In the genomic region with DNA sequence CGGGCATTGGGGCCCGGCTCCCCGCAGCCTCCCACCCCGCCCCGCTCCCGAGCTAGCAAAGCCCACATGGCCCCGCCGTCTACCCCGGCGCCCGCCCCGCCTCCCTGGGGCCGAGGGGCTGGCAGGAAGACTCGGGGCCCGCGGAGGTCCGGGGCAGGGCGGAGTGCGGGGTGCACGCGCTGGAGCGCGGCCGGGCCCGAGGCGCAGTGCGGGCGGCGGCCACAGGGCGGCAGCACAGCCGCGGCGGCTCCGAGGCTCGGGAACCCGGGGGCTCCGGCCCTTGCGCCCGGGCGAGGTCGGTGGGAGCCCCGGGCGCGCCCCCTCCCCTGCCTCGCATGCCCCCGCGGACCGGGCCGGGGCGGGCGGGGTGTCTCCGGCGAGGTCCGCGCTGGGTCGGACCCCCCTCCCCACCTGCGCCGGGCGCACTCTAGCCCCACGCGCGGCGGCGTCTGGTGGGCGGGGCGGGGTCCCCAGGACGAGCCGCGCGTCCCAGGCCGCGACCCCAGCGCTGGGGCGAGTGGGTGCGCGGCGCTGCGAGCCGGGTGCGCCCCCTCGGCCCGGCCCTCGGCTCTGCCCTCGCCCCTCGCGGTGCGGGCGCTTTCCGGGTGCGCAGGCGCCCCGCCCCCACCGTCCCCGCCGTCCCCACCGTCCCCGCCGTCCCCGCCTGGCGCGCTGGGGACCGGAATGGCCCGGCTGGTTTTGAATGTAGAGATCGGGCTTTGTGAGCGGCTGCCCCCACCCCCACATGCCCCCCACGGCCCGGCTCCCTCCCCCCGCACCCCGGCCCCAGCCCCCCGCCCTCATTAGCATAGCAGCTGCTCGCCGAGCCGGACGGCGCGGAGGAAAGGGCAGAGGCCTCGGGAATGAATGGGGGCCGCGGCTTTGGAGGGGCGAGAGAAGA, we compare ENCODE assay signal across 8 cellular contexts. TPM values are rescaled to one million over a fixed set of nuclear protein-coding genes. Genes with fewer than 3 reads are reported as not detected.
DNase-seq lines count a peak whose midpoint lies in the region; ATAC-seq, FAIRE-seq and TF ChIP-seq lines count a peak whose summit lies in the region.

No MANE protein-coding gene starts in this region.

- no peaks in the 10 kb centered on the region for H4K20me1 ChIP-seq in keratinocyte (ENCODE audit: control insufficient read depth, extremely low read depth, insufficient read depth, low read length)

- H3K9me3 Mint-ChIP-seq in stimulated activated effector memory CD8-positive, alpha-beta T cell treated with anti-CD3 and anti-CD28 coated beads, Interleukin-12 subunit alpha, Interleukin-12 subunit beta, amount 100 ng/mL, for 72 hours: no peaks in the 10 kb centered on the region

- H3K36me3 Mint-ChIP-seq in stimulated activated effector memory CD8-positive, alpha-beta T cell treated with anti-CD3 and anti-CD28 coated beads, Interleukin-12 subunit alpha, Interleukin-12 subunit beta, amount 100 ng/mL, for 72 hours: no peaks in the 10 kb centered on the region

- H3K9ac ChIP-seq in keratinocyte (ENCODE audit: control insufficient read depth, extremely low read depth, insufficient read depth, low read length): no peak overlapping the region

- H3K4me3 Mint-ChIP-seq in stimulated activated effector memory CD8-positive, alpha-beta T cell treated with anti-CD3 and anti-CD28 coated beads, Interleukin-12 subunit alpha, Interleukin-12 subunit beta, amount 100 ng/mL, for 72 hours: no peak overlapping the region

- intact Hi-C loops in body of pancreas (cut with DNase I): no loop called here

- peak; percentile 56 for ATAC-seq in RWPE2 (ENCODE audit: low read depth)
- ATAC-seq in body of pancreas: peak; percentile 41
- peak; percentile 85 for ATAC-seq in stimulated activated effector memory CD8-positive, alpha-beta T cell treated with anti-CD3 and anti-CD28 coated beads, Interleukin-12 subunit alpha, Interleukin-12 subunit beta, amount 100 ng/mL, for 72 hours
- ATAC-seq in HG02610 (IDR thresholded peaks at IDR 0.05; ENCODE audit: unreplicated experiment): no peak

- peak overlapping the region; percentile 56 for H3K4me2 ChIP-seq in keratinocyte (ENCODE audit: control insufficient read depth, extremely low read depth, insufficient read depth, low read depth, low read length)

- H3K79me2 ChIP-seq in keratinocyte (ENCODE audit: control insufficient read depth, insufficient read depth, low read length): no peaks in the 10 kb centered on the region

- TF ChIP-seq CTCF in BE2C (IDR thresholded peaks at IDR 0.05; ENCODE audit: low read depth, low read length) (peak; percentile 21; the same call in 1 of the 2 replicates), GM20000 (IDR thresholded peaks at IDR 0.05; ENCODE audit: extremely low read depth, missing control alignments) (peak; percentile 94), RWPE2 (IDR thresholded peaks at IDR 0.05; ENCODE audit: poor library complexity, severe bottlenecking) (peak; percentile 89), body of pancreas (IDR thresholded peaks at IDR 0.05) (peak in 4 of 7 experiments; percentile 85 to 90 (median 86)), keratinocyte (optimal IDR thresholded peaks at IDR 0.05 in 1 of 3, IDR thresholded peaks at IDR 0.05 in 1 of 3, conservative IDR thresholded peaks at IDR 0.05 in 1 of 3; ENCODE audit: extremely low read depth in 1 of 3, insufficient read depth in 2 of 3, low read length in 3 of 3) (peak in 2 of 3 experiments; percentile 39 to 77)

- dilution Hi-C loops in keratinocyte (cut with MboI; ENCODE audit: extremely low pct_ligation_motif_present, low sequenced_read_pairs): no loop called here

- no peaks in the 10 kb centered on the region for H3K9me1 ChIP-seq in keratinocyte (ENCODE audit: control insufficient read depth, extremely low read depth, insufficient read depth, low read length)

- peaks cover 6% of the 10 kb centered on the region; the same call in 1 of the 2 replicates for H3K27me3 ChIP-seq in BE2C
- peaks cover 4% of the 10 kb centered on the region for H3K27me3 ChIP-seq in RWPE2 (ENCODE audit: insufficient read depth, poor library complexity, severe bottlenecking)
- no peaks in the 10 kb centered on the region for H3K27me3 ChIP-seq in body of pancreas
- peaks cover 25% of the 10 kb centered on the region for H3K27me3 ChIP-seq in keratinocyte (ENCODE audit: control insufficient read depth, extremely low read depth, insufficient read depth, low read length)

- H3K4me1 Mint-ChIP-seq in stimulated activated effector memory CD8-positive, alpha-beta T cell treated with anti-CD3 and anti-CD28 coated beads, Interleukin-12 subunit alpha, Interleukin-12 subunit beta, amount 100 ng/mL, for 72 hours: peaks cover 8% of the 10 kb centered on the region

- H3K27ac Mint-ChIP-seq in stimulated activated effector memory CD8-positive, alpha-beta T cell treated with anti-CD3 and anti-CD28 coated beads, Interleukin-12 subunit alpha, Interleukin-12 subunit beta, amount 100 ng/mL, for 72 hours: no peak overlapping the region

- H3K36me3 ChIP-seq in BE2C (no peaks in the 10 kb centered on the region), RWPE2 (ENCODE audit: low read depth) (no peaks in the 10 kb centered on the region), body of pancreas (replicated peaks in 1 of 2; ENCODE audit: insufficient read depth in 1 of 2, low read depth in 2 of 2) (no peaks in the 10 kb centered on the region), keratinocyte (ENCODE audit: control insufficient read depth in 2 of 2, extremely low read depth in 1 of 2, insufficient read depth in 2 of 2, low read length in 2 of 2) (no peaks in the 10 kb centered on the region)

- H3K4me3 ChIP-seq in BE2C (ENCODE audit: low read depth, low read length) (no peak overlapping the region), RWPE2 (ENCODE audit: severe bottlenecking) (peak overlapping the region; percentile 52), body of pancreas (no peak overlapping the region), keratinocyte (ENCODE audit: control insufficient read depth in 2 of 3, extremely low read depth in 1 of 3, insufficient read depth in 2 of 3, low read depth in 1 of 3, low read length in 3 of 3) (no peak overlapping the region)

- DNase-seq in BE2C: peak; percentile 67
- peak; percentile 95 for DNase-seq in GM20000 (ENCODE audit: low spot score)
- DNase-seq in RWPE2 (ENCODE audit: low spot score): no peak
- DNase-seq in body of pancreas: peak in 3 of 4 donors; percentile 46 to 60 (median 57)
- no peak for DNase-seq in keratinocyte (ENCODE audit: low read depth, low spot score)
- DNase-seq in stimulated activated effector memory CD8-positive, alpha-beta T cell treated with anti-CD3 and anti-CD28 coated beads, Interleukin-12 subunit alpha, Interleukin-12 subunit beta, amount 100 ng/mL, for 72 hours (ENCODE audit: low spot score in 2 of 2): peak; percentile 64 to 77
- no peak for DNase-seq in SK-N-DZ (ENCODE audit: low spot score)

- H3K4me1 ChIP-seq in BE2C: peaks cover 10% of the 10 kb centered on the region
- peaks cover 7% of the 10 kb centered on the region for H3K4me1 ChIP-seq in RWPE2 (ENCODE audit: insufficient read depth, poor library complexity, severe bottlenecking)
- peaks cover 75% of the 10 kb centered on the region for H3K4me1 ChIP-seq in body of pancreas
- H3K4me1 ChIP-seq in keratinocyte (ENCODE audit: control insufficient read depth, extremely low read depth, insufficient read depth, low read length): peaks cover 3% of the 10 kb centered on the region

- WGBS in body of pancreas, 2 donors: 3 to 33% methylated on average over 1 to 59 of the region's 120 CpGs

- no peak for TF ChIP-seq POLR2A in body of pancreas (IDR thresholded peaks at IDR 0.05)

- H3K27ac ChIP-seq in RWPE2 (ENCODE audit: poor library complexity, severe bottlenecking): no peak overlapping the region
- H3K27ac ChIP-seq in body of pancreas: peak overlapping the region; percentile 84 to 95 (median 92)
- H3K27ac ChIP-seq in keratinocyte (ENCODE audit: control insufficient read depth, insufficient read depth, low read length): no peak overlapping the region

- peaks cover 7% of the 10 kb centered on the region for H3K9me3 ChIP-seq in BE2C
- no peaks in the 10 kb centered on the region for H3K9me3 ChIP-seq in RWPE2 (ENCODE audit: severe bottlenecking)
- no peaks in the 10 kb centered on the region for H3K9me3 ChIP-seq in body of pancreas
- H3K9me3 ChIP-seq in keratinocyte (ENCODE audit: control insufficient read depth, low read depth, low read length): no peaks in the 10 kb centered on the region

- H2AFZ ChIP-seq in keratinocyte (ENCODE audit: control insufficient read depth, low read length): no peak overlapping the region

- FAIRE-seq in keratinocyte (lab: Jason Lieb, UNC): no peak

RNA-seq across cellular contexts. Expression of gene NRARP, which starts 6.5 kb away (rescaled TPM):
- 5.3 TPM for polyA plus RNA-seq in BE2C (2012; ENCODE audit: insufficient read depth, insufficient read length, low read depth)
- total RNA-seq in body of pancreas: 10 to 100 TPM; 18.4 to 24.4 TPM
- 0.43 to 2.4 TPM (median 2.2 TPM) in 3 replicates for polyA plus RNA-seq in keratinocyte
- 1.5 TPM for polyA plus RNA-seq in keratinocyte (2011; ENCODE audit: low read depth)
- 0.95 and 2.5 TPM in 2 replicates for polyA plus RNA-seq in keratinocyte (2011; cell fraction: cytosol; rRNA removed)
- polyA plus RNA-seq in keratinocyte (2011; cell fraction: nucleus; rRNA removed): 11.2 and 13.2 TPM in 2 replicates
- polyA plus RNA-seq in keratinocyte (2012; ENCODE audit: low replicate concordance): 0.61 and 10.6 TPM in 2 replicates
- polyA minus RNA-seq in keratinocyte: 0.73 to 0.83 TPM in 2 of 3 replicates, not detected in the other
- polyA minus RNA-seq in keratinocyte (2011; cell fraction: cytosol; rRNA and poly(A)+ RNA removed): 2.9 TPM
- polyA minus RNA-seq in keratinocyte (2011; cell fraction: nucleus; rRNA and poly(A)+ RNA removed): 10.5 and 14.6 TPM in 2 replicates
- 15.4 and 15.5 TPM in 2 replicates for polyA plus RNA-seq in SK-N-DZ (2014; cell fraction: cytosol; rRNA removed)
- 10.1 and 13.2 TPM in 2 replicates for polyA plus RNA-seq in SK-N-DZ (2014; cell fraction: nucleus; rRNA removed)

RNA-seq across cellular contexts. Expression of gene TOR4A, which starts 18.0 kb away (rescaled TPM):
- 9.9 TPM for polyA plus RNA-seq in BE2C (2012; ENCODE audit: insufficient read depth, insufficient read length, low read depth)
- total RNA-seq in body of pancreas: 10 to 100 TPM in 1 of 2 donors, 1 to 10 TPM in 1; 9.9 to 12.2 TPM
- polyA plus RNA-seq in keratinocyte: 5.8 to 9.8 TPM (median 7.8 TPM) in 3 replicates
- polyA plus RNA-seq in keratinocyte (2011; ENCODE audit: low read depth): 1.6 TPM
- 3.7 and 9.2 TPM in 2 replicates for polyA plus RNA-seq in keratinocyte (2011; cell fraction: cytosol; rRNA removed)
- 10.6 and 18.7 TPM in 2 replicates for polyA plus RNA-seq in keratinocyte (2011; cell fraction: nucleus; rRNA removed)
- 7.0 and 11.9 TPM in 2 replicates for polyA plus RNA-seq in keratinocyte (2012; ENCODE audit: low replicate concordance)
- 5.8 to 11.4 TPM (median 7.4 TPM) in 3 replicates for polyA minus RNA-seq in keratinocyte
- polyA minus RNA-seq in keratinocyte (2011; cell fraction: cytosol; rRNA and poly(A)+ RNA removed): 36.6 TPM
- 25.4 and 32.9 TPM in 2 replicates for polyA minus RNA-seq in keratinocyte (2011; cell fraction: nucleus; rRNA and poly(A)+ RNA removed)
- 0.29 and 0.35 TPM in 2 replicates for polyA plus RNA-seq in SK-N-DZ (2014; cell fraction: cytosol; rRNA removed)
- polyA plus RNA-seq in SK-N-DZ (2014; cell fraction: nucleus; rRNA removed): 0.21 and 1.2 TPM in 2 replicates

RNA-seq across cellular contexts. Expression of gene NELFB, which starts 40.4 kb away (rescaled TPM):
- polyA plus RNA-seq in BE2C (2012; ENCODE audit: insufficient read depth, insufficient read length, low read depth): 204 TPM
- 10 to 100 TPM; 31.3 to 34.2 TPM for total RNA-seq in body of pancreas
- polyA plus RNA-seq in keratinocyte: 25.1 to 40.2 TPM (median 35.0 TPM) in 3 replicates
- polyA plus RNA-seq in keratinocyte (2011; ENCODE audit: low read depth): 11.6 TPM
- polyA plus RNA-seq in keratinocyte (2011; cell fraction: cytosol; rRNA removed): 29.8 and 55.0 TPM in 2 replicates
- polyA plus RNA-seq in keratinocyte (2011; cell fraction: nucleus; rRNA removed): 36.6 and 50.0 TPM in 2 replicates
- polyA plus RNA-seq in keratinocyte (2012; ENCODE audit: low replicate concordance): 40.6 and 53.2 TPM in 2 replicates
- 35.7 to 44.2 TPM (median 43.6 TPM) in 3 replicates for polyA minus RNA-seq in keratinocyte
- 75.4 TPM for polyA minus RNA-seq in keratinocyte (2011; cell fraction: cytosol; rRNA and poly(A)+ RNA removed)
- 33.1 and 37.6 TPM in 2 replicates for polyA minus RNA-seq in keratinocyte (2011; cell fraction: nucleus; rRNA and poly(A)+ RNA removed)
- polyA plus RNA-seq in SK-N-DZ (2014; cell fraction: cytosol; rRNA removed): 116 TPM in 2 replicates
- polyA plus RNA-seq in SK-N-DZ (2014; cell fraction: nucleus; rRNA removed): 73.0 and 86.4 TPM in 2 replicates

RNA-seq across cellular contexts. Expression of gene STPG3, which starts 44.5 kb away (rescaled TPM):
- not detected for polyA plus RNA-seq in BE2C (2012; ENCODE audit: insufficient read depth, insufficient read length, low read depth)
- total RNA-seq in body of pancreas: not detected
- not detected in 3 replicates for polyA plus RNA-seq in keratinocyte
- polyA plus RNA-seq in keratinocyte (2011; ENCODE audit: low read depth): not detected
- not detected in 2 replicates for polyA plus RNA-seq in keratinocyte (2011; cell fraction: cytosol; rRNA removed)
- polyA plus RNA-seq in keratinocyte (2011; cell fraction: nucleus; rRNA removed): not detected in 2 replicates
- not detected in 2 replicates for polyA plus RNA-seq in keratinocyte (2012; ENCODE audit: low replicate concordance)
- polyA minus RNA-seq in keratinocyte: not detected in 3 replicates
- polyA minus RNA-seq in keratinocyte (2011; cell fraction: cytosol; rRNA and poly(A)+ RNA removed): not detected
- not detected in 2 replicates for polyA minus RNA-seq in keratinocyte (2011; cell fraction: nucleus; rRNA and poly(A)+ RNA removed)
- not detected in 2 replicates for polyA plus RNA-seq in SK-N-DZ (2014; cell fraction: cytosol; rRNA removed)
- polyA plus RNA-seq in SK-N-DZ (2014; cell fraction: nucleus; rRNA removed): 0.70 and 1.4 TPM in 2 replicates

RNA-seq across cellular contexts. Expression of gene TUBB4B, which starts 54.5 kb away (rescaled TPM):
- polyA plus RNA-seq in BE2C (2012; ENCODE audit: insufficient read depth, insufficient read length, low read depth): 604 TPM
- 100 to 1,000 TPM in 1 of 2 donors, 10 to 100 TPM in 1; 79.1 to 171 TPM for total RNA-seq in body of pancreas
- polyA plus RNA-seq in keratinocyte: 390 to 693 TPM (median 440 TPM) in 3 replicates
- polyA plus RNA-seq in keratinocyte (2011; ENCODE audit: low read depth): 64.2 TPM
- polyA plus RNA-seq in keratinocyte (2011; cell fraction: cytosol; rRNA removed): 328 and 496 TPM in 2 replicates
- polyA plus RNA-seq in keratinocyte (2011; cell fraction: nucleus; rRNA removed): 336 and 469 TPM in 2 replicates
- polyA plus RNA-seq in keratinocyte (2012; ENCODE audit: low replicate concordance): 276 and 744 TPM in 2 replicates
- 387 to 836 TPM (median 396 TPM) in 3 replicates for polyA minus RNA-seq in keratinocyte
- 512 TPM for polyA minus RNA-seq in keratinocyte (2011; cell fraction: cytosol; rRNA and poly(A)+ RNA removed)
- 252 and 259 TPM in 2 replicates for polyA minus RNA-seq in keratinocyte (2011; cell fraction: nucleus; rRNA and poly(A)+ RNA removed)
- polyA plus RNA-seq in SK-N-DZ (2014; cell fraction: cytosol; rRNA removed): 521 and 591 TPM in 2 replicates
- 321 and 345 TPM in 2 replicates for polyA plus RNA-seq in SK-N-DZ (2014; cell fraction: nucleus; rRNA removed)

Comparison
In these comparisons a context has a peak if more than half of its experiments do, and no peak if none do; other contexts are left out.
1. DNase-seq: peak in BE2C (single experiment), GM20000 (single experiment), body of pancreas (3 of 4) and stimulated activated effector memory CD8-positive, alpha-beta T cell treated with anti-CD3 and anti-CD28 coated beads, Interleukin-12 subunit alpha, Interleukin-12 subunit beta, amount 100 ng/mL, for 72 hours (2 of 2); none in RWPE2 (single experiment), keratinocyte (single experiment) and SK-N-DZ (single experiment).
2. CTCF ChIP-seq: peak in every context shown above with its lines; median percentile 94 in GM20000; 89 in RWPE2; 86 in body of pancreas; 58 in keratinocyte; 21 in BE2C.
3. H3K27ac ChIP-seq: peak in body of pancreas (4 of 4); none in RWPE2 (single experiment) and keratinocyte (single experiment).